In the genomic region with DNA sequence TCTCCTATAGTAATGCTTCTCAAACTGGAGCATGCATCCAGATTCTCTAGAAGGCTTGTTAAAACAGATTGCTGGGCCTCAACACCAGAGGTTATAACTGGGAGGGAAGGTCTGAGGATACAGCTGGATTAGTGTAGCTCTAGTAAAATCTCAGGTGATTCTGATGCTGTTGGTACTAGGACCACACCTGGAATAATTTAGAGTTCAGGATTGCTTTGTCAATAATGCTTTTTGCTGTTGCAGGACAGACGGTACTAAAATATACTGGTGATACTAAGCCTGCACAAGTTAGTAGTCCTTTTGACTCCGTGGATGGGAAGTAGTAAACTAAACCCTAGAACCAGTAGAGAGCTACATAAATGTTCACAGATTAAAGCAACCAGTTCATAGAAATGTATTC, we compare ENCODE assay signal across 8 cellular contexts.
A peak's percentile ranks its signal among the peaks of the same experiment; 100 is the strongest.
DNase-seq lines count a peak whose midpoint lies in the region; ATAC-seq and TF ChIP-seq lines count a peak whose summit lies in the region.

No MANE protein-coding gene starts in this region.

- no peak for TF ChIP-seq RAD21 in liver (IDR thresholded peaks at IDR 0.05)

- in situ Hi-C loops in KBM-7 (cut with MboI; ENCODE audit: low pct_unique_long_range_greater_than_20kb, low sequenced_read_pairs), result no loop called here

- peaks cover 3% of the 10 kb centered on the region for H3K27me3 Mint-ChIP-seq in activated naive CD8-positive, alpha-beta T cell treated with anti-CD3 and anti-CD28 coated beads, Interleukin-2, amount 50 U/mL, for 24 hours

- intact Hi-C loops in tibial artery (cut with DNase I; ENCODE audit: low total_unique reads), result loop anchor here (10.0 kb wide), 3 partner anchors 181 to 319 kb away; no protein-coding TSS in a partner anchor

- DNase-seq in CD1c-positive myeloid dendritic cell (ENCODE audit: extremely low spot score) (peak; percentile 16), KBM-7 (peak; percentile 23), tibial artery (no peak)
- no peak for DNase-seq in activated naive CD8-positive, alpha-beta T cell treated with anti-CD3 and anti-CD28 coated beads, Interleukin-2, amount 50 U/mL, for 24 hours

- WGBS in liver, result 41% methylated on average over 2 of the region's 2 CpGs

- no peaks in the 10 kb centered on the region for H3K27me3 ChIP-seq in liver (ENCODE audit: control insufficient read depth in 4 of 4, insufficient read depth in 4 of 4, low read length in 3 of 4)
- H3K27me3 ChIP-seq in tibial artery, result no peaks in the 10 kb centered on the region

- H3K4me3 ChIP-seq in liver (ENCODE audit: low read depth in 1 of 3, low read length in 3 of 3) (peak overlapping the region in 1 of 3 donors; percentile 77), tibial artery (peak overlapping the region; percentile 55 to 62)

- peaks cover 5% of the 10 kb centered on the region for H3K9me3 Mint-ChIP-seq in activated naive CD8-positive, alpha-beta T cell treated with anti-CD3 and anti-CD28 coated beads, Interleukin-2, amount 50 U/mL, for 24 hours

- H3K9me3 ChIP-seq in liver (ENCODE audit: control insufficient read depth in 4 of 4, low read length in 3 of 4) (no peaks in the 10 kb centered on the region), tibial artery (no peaks in the 10 kb centered on the region)

- no peak for ATAC-seq in activated naive CD8-positive, alpha-beta T cell treated with anti-CD3 and anti-CD28 coated beads, Interleukin-2, amount 50 U/mL, for 24 hours
- ATAC-seq in GM18858 (IDR thresholded peaks at IDR 0.05; ENCODE audit: unreplicated experiment) (no peak), GM19324 (IDR thresholded peaks at IDR 0.05; ENCODE audit: low FRiP score, unreplicated experiment) (no peak), GM21360 (IDR thresholded peaks at IDR 0.05; ENCODE audit: unreplicated experiment) (no peak)

- H3K27ac ChIP-seq in liver (ENCODE audit: low read depth in 1 of 2, low read length in 2 of 2) (peak overlapping the region; percentile 99), tibial artery (peak overlapping the region; percentile 92 to 96)

- peak overlapping the region; percentile 99 to 100 for H3K9ac ChIP-seq in liver (ENCODE audit: low read depth in 1 of 2, low read length in 2 of 2)

- H3K36me3 ChIP-seq in liver (ENCODE audit: control insufficient read depth in 4 of 4, insufficient read depth in 3 of 4, low read depth in 1 of 4, low read length in 3 of 4), result no peaks in the 10 kb centered on the region
- H3K36me3 ChIP-seq in tibial artery, result no peaks in the 10 kb centered on the region

- peaks cover 5% of the 10 kb centered on the region for H3K36me3 Mint-ChIP-seq in activated naive CD8-positive, alpha-beta T cell treated with anti-CD3 and anti-CD28 coated beads, Interleukin-2, amount 50 U/mL, for 24 hours (ENCODE audit: low read depth)

- H3K4me3 Mint-ChIP-seq in activated naive CD8-positive, alpha-beta T cell treated with anti-CD3 and anti-CD28 coated beads, Interleukin-2, amount 50 U/mL, for 24 hours, result peak overlapping the region; percentile 83

- TF ChIP-seq CTCF in liver (IDR thresholded peaks at IDR 0.05; ENCODE audit: low read depth, low read length, missing input control), result no peak
- no peak for TF ChIP-seq CTCF in tibial artery (IDR thresholded peaks at IDR 0.05)

- H3K4me1 ChIP-seq in liver (ENCODE audit: control insufficient read depth in 4 of 4, insufficient read depth in 4 of 4, low read length in 3 of 4) (peaks cover 0 to 34% (median 13%) of the 10 kb centered on the region in 4 donors), tibial artery (peaks cover 0 to 37% (median 20%) of the 10 kb centered on the region in 4 donors)

- peaks cover 55% of the 10 kb centered on the region for H3K4me1 Mint-ChIP-seq in activated naive CD8-positive, alpha-beta T cell treated with anti-CD3 and anti-CD28 coated beads, Interleukin-2, amount 50 U/mL, for 24 hours

- peak overlapping the region; percentile 100 for H3K27ac Mint-ChIP-seq in activated naive CD8-positive, alpha-beta T cell treated with anti-CD3 and anti-CD28 coated beads, Interleukin-2, amount 50 U/mL, for 24 hours

TF ChIP-seq in liver, 16 proteins besides CTCF, POLR2A, EP300 and RAD21:
- TF ChIP-seq FOXA2 (IDR thresholded peaks at IDR 0.05), result no peak
- TF ChIP-seq, protein P1, sequence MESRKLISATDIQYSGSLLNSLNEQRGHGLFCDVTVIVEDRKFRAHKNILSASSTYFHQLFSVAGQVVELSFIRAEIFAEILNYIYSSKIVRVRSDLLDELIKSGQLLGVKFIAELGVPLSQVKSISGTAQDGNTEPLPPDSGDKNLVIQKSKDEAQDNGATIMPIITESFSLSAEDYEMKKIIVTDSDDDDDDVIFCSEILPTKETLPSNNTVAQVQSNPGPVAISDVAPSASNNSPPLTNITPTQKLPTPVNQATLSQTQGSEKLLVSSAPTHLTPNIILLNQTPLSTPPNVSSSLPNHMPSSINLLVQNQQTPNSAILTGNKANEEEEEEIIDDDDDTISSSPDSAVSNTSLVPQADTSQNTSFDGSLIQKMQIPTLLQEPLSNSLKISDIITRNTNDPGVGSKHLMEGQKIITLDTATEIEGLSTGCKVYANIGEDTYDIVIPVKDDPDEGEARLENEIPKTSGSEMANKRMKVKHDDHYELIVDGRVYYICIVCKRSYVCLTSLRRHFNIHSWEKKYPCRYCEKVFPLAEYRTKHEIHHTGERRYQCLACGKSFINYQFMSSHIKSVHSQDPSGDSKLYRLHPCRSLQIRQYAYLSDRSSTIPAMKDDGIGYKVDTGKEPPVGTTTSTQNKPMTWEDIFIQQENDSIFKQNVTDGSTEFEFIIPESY (IDR thresholded peaks at IDR 0.05), result no peak
- TF ChIP-seq SP1 (IDR thresholded peaks at IDR 0.05), result no peak
- no peak for TF ChIP-seq RXRA (IDR thresholded peaks at IDR 0.05)
- no peak for TF ChIP-seq EGR1 (IDR thresholded peaks at IDR 0.05; ENCODE audit: low read depth in 2 of 2)
- no peak for TF ChIP-seq HNF4A (conservative IDR thresholded peaks at IDR 0.05)
- no peak for TF ChIP-seq NR2F2 (IDR thresholded peaks at IDR 0.05)
- TF ChIP-seq HNF4G (IDR thresholded peaks at IDR 0.05), result no peak
- TF ChIP-seq FOXA1 (IDR thresholded peaks at IDR 0.05), result no peak
TF ChIP-seq in liver: peak in this region for 0.

Comparison
In these comparisons a context has a peak if more than half of its experiments do, and no peak if none do; other contexts are left out.
1. DNase-seq: peak in CD1c-positive myeloid dendritic cell (single experiment) and KBM-7 (single experiment); none in activated naive CD8-positive, alpha-beta T cell treated with anti-CD3 and anti-CD28 coated beads, Interleukin-2, amount 50 U/mL, for 24 hours (single experiment) and tibial artery (0 of 2).